ENCODE assay signal across 16 cellular contexts in the genomic region with DNA sequence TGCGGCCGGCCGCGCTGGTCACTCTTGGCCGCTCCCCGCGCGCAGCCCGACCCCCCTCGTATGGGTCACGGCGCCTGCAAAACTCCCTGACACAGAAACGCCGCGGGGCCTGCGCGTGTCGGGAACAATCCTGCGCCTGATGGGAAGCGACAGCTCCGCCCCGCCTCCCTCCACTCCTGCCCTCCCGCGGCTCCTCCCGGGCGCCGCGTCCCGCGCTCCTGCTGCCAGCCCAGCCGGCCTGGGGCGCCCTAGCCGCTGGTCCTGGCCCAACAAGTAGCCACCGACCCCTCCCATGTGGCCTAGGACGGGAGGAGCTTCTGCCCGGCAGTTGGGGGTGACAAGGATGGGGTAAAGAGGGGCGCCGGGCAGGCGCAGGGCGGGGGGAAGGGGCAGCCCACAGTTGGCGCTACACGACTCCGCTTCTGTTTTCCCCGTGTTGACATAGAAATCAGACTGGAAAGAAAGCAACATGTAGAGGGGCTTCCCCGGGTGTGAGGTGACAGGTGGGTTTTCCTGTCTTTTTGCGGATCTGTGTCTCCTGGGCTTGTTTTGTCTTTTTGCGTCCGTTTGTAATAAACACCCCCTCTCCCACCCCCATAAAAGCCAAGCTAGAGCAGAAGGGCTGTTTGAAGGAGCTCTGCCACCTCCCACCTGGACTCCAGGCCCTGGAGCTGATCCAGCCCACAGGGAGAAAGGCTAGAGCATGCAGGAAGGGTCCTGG. TPM values are rescaled to one million over a fixed set of nuclear protein-coding genes. Genes with fewer than 3 reads are reported as not detected.
DNase-seq lines count a peak whose midpoint lies in the region; ATAC-seq and TF ChIP-seq lines count a peak whose summit lies in the region.
"Had no signal": no experiment of that assay in that cellular context is flagged by ENCODE, and none has a peak within 500 bp of the region (broad histone marks: within the 10 kb centered on the region; RNA-seq: fewer than 3 reads in every experiment).

No MANE protein-coding gene starts in this region.

- H3K4me1 ChIP-seq in HCT116 (ENCODE audit: control insufficient read depth in 1 of 2, insufficient read depth in 2 of 2, low read length in 2 of 2) (peaks cover 0 to 5% of the 10 kb centered on the region in 2 experiments; a peak in 1 of 4 replicates), left lung (peaks cover 3% of the 10 kb centered on the region in 2 donors)
- H3K4me1 ChIP-seq: BLaER1 treated with 17β-estradiol and CSF1 and Interleukin-3, amounts not matched to agents 10 nM and 100 nM had no signal

- peak overlapping the region; percentile 50 for H3K4me2 ChIP-seq in HCT116 (ENCODE audit: low read length)
- H3K4me2 ChIP-seq: BLaER1 treated with 17β-estradiol and CSF1 and Interleukin-3, amounts not matched to agents 10 nM and 100 nM had no signal

- no peaks in the 10 kb centered on the region for H3K36me3 Mint-ChIP-seq in T-helper 2 cell treated with Interferon-gamma antibody and Interleukin-4, amounts not matched to agents 5 μg/mL and 100 μg/mL, for 36 hours (ENCODE audit: low read depth)

- TF ChIP-seq POLR2A in HCT116 (IDR thresholded peaks at IDR 0.05; ENCODE audit: borderline replicate concordance, extremely low read depth, insufficient read depth, insufficient read length), result no peak

- H3K36me3 ChIP-seq in HCT116 (ENCODE audit: control insufficient read depth in 1 of 2, insufficient read depth in 2 of 2, low read length in 2 of 2) (no peaks in the 10 kb centered on the region), left lung (no peaks in the 10 kb centered on the region)
- H3K36me3 ChIP-seq: BLaER1 treated with 17β-estradiol and CSF1 and Interleukin-3, amounts not matched to agents 10 nM and 100 nM had no signal

- peaks cover 3% of the 10 kb centered on the region for H3K4me1 Mint-ChIP-seq in T-helper 2 cell treated with Interferon-gamma antibody and Interleukin-4, amounts not matched to agents 5 μg/mL and 100 μg/mL, for 36 hours (ENCODE audit: low read depth)

- TF ChIP-seq CTCF in 22Rv1 (IDR thresholded peaks at IDR 0.05) (0 out of 2 replicates have a peak, but pooled peaks have one; percentile 9), HCT116 (IDR thresholded peaks at IDR 0.05 in 2 of 3, conservative IDR thresholded peaks at IDR 0.05 in 1 of 3; ENCODE audit: borderline replicate concordance in 1 of 3, insufficient read depth in 1 of 3, low read depth in 2 of 3, low read length in 2 of 3) (no peak), left lung (IDR thresholded peaks at IDR 0.05) (no peak)

- H3K4me3 ChIP-seq in HCT116 (replicated peaks in 1 of 2; ENCODE audit: low read depth in 1 of 2, low read length in 2 of 2), result peak overlapping the region in 1 of 2 experiments; percentile 19; a peak in 1 of 4 replicates
- H3K4me3 ChIP-seq in left lung, result no peak overlapping the region
- H3K4me3 ChIP-seq: BLaER1 treated with 17β-estradiol and CSF1 and Interleukin-3, amounts not matched to agents 10 nM and 100 nM had no signal

- no peak for TF ChIP-seq RAD21 in HCT116 (IDR thresholded peaks at IDR 0.05; ENCODE audit: low read depth)

- intact Hi-C loops in HCT116 (cut with micrococcal nuclease) (no loop called here), left lung (cut with DNase I) (no loop called here)

- no peak overlapping the region for H3K4me3 Mint-ChIP-seq in T-helper 2 cell treated with Interferon-gamma antibody and Interleukin-4, amounts not matched to agents 5 μg/mL and 100 μg/mL, for 36 hours
- H3K4me3 Mint-ChIP-seq: activated T-cell treated with anti-CD3 and anti-CD28 coated beads, Interleukin-2, amount 50 U/mL, for 24 hours; stimulated activated naive B cell treated with anti-CD40 and anti-IgM and Interleukin-4, amounts not matched to agents 10 μg/mL and 1 μg/mL and 100 μg/mL, for 72 hours had no signal

- H3K27ac ChIP-seq in 22Rv1, result no peak overlapping the region
- H3K27ac ChIP-seq in HCT116 (ENCODE audit: low read depth, low read length), result no peak overlapping the region; the same call in 1 of the 2 replicates
- no peak overlapping the region for H3K27ac ChIP-seq in left lung
- H3K27ac ChIP-seq: BLaER1 treated with 17β-estradiol and CSF1 and Interleukin-3, amounts not matched to agents 10 nM and 100 nM had no signal

- no peaks in the 10 kb centered on the region for H3K9me3 Mint-ChIP-seq in T-helper 2 cell treated with Interferon-gamma antibody and Interleukin-4, amounts not matched to agents 5 μg/mL and 100 μg/mL, for 36 hours
- H3K9me3 Mint-ChIP-seq: activated T-cell treated with anti-CD3 and anti-CD28 coated beads, Interleukin-2, amount 50 U/mL, for 24 hours had no signal

- POLR2A ChIA-PET in HCT116 (lab: Charles Lee), result no interaction called here

- no peak overlapping the region for H2AFZ ChIP-seq in HCT116 (ENCODE audit: low read depth, low read length, poor library complexity, severe bottlenecking)

- no peaks in the 10 kb centered on the region for H3K27me3 ChIP-seq in HCT116 (ENCODE audit: insufficient read depth, low read length)
- H3K27me3 ChIP-seq in left lung, result peaks cover 69 to 100% of the 10 kb centered on the region in 2 donors

- H3K27ac Mint-ChIP-seq in T-helper 2 cell treated with Interferon-gamma antibody and Interleukin-4, amounts not matched to agents 5 μg/mL and 100 μg/mL, for 36 hours, result no peak overlapping the region
- H3K27ac Mint-ChIP-seq: activated T-cell treated with anti-CD3 and anti-CD28 coated beads, Interleukin-2, amount 50 U/mL, for 24 hours; stimulated activated naive B cell treated with anti-CD40 and anti-IgM and Interleukin-4, amounts not matched to agents 10 μg/mL and 1 μg/mL and 100 μg/mL, for 72 hours had no signal

- RAD21 ChIA-PET in HCT116 (lab: Charles Lee; ENCODE audit: low non-redundant PET in 1 of 2, low total read pairs in 2 of 2, uncharacterized antibody in 2 of 2, unreplicated experiment in 2 of 2), result no interaction called here

- ATAC-seq in HCT116 (peak; percentile 58), left lung (peak; percentile 35), GM18858 (IDR thresholded peaks at IDR 0.05; ENCODE audit: unreplicated experiment) (no peak), GM21515 (IDR thresholded peaks at IDR 0.05; ENCODE audit: unreplicated experiment) (no peak), GM21360 (IDR thresholded peaks at IDR 0.05; ENCODE audit: unreplicated experiment) (no peak)
- ATAC-seq: stimulated activated naive B cell treated with anti-CD40 and anti-IgM and Interleukin-4, amounts not matched to agents 10 μg/mL and 1 μg/mL and 100 μg/mL, for 72 hours had no signal

- H4K20me1 ChIP-seq in HCT116 (ENCODE audit: insufficient read depth), result no peaks in the 10 kb centered on the region

- H3K9ac ChIP-seq in HCT116 (ENCODE audit: low read length), result no peak overlapping the region
- H3K9ac ChIP-seq: BLaER1 treated with 17β-estradiol and CSF1 and Interleukin-3, amounts not matched to agents 10 nM and 100 nM had no signal

- BruUV-seq in HCT116 (replicated peaks; lab: Mats Ljungman, UMichigan), result no TSS peak

- H3K9me2 ChIP-seq in HCT116 (ENCODE audit: insufficient read depth), result no peaks in the 10 kb centered on the region

- DNase-seq in HCT116 (ENCODE audit: low read depth, low spot score) (no peak), astrocyte of the hippocampus (ENCODE audit: low read depth, low spot score) (peak; percentile 11), left lung (peak in 1 of 2 donors; percentile 79)
- DNase-seq in T-helper 2 cell treated with Interferon-gamma antibody and Interleukin-4, amounts not matched to agents 5 μg/mL and 100 μg/mL, for 36 hours (ENCODE audit: low spot score), result no peak
- DNase-seq: activated T-cell treated with anti-CD3 and anti-CD28 coated beads, Interleukin-2, amount 50 U/mL, for 24 hours; Karpas-422; NK-92 treated with Interleukin-12 subunit alpha and Interleukin-12 subunit beta, amount 100 ng/mL, for 24 hours; stimulated activated naive B cell treated with anti-CD40 and anti-IgM and Interleukin-4, amounts not matched to agents 10 μg/mL and 1 μg/mL and 100 μg/mL, for 72 hours; T-helper 2 cell had no signal

- CTCF ChIA-PET in HCT116 (lab: Charles Lee), result no interaction called here

- H3K79me2 ChIP-seq in HCT116 (ENCODE audit: insufficient read depth, low read length), result no peaks in the 10 kb centered on the region

- H3K9me3 ChIP-seq in HCT116 (ENCODE audit: control insufficient read depth in 1 of 2, insufficient read depth in 1 of 2, low read depth in 1 of 2, low read length in 2 of 2) (no peaks in the 10 kb centered on the region), left lung (no peaks in the 10 kb centered on the region)

- peaks cover 78% of the 10 kb centered on the region for H3K27me3 Mint-ChIP-seq in T-helper 2 cell treated with Interferon-gamma antibody and Interleukin-4, amounts not matched to agents 5 μg/mL and 100 μg/mL, for 36 hours (ENCODE audit: low read depth)

TF ChIP-seq in HCT116, 20 proteins besides CTCF, POLR2A, EP300 and RAD21 (continues in another document):
- TF ChIP-seq FOSL1 (IDR thresholded peaks at IDR 0.05; ENCODE audit: low read depth) (no peak), EZH2 (IDR thresholded peaks at IDR 0.05) (no peak), ELF1 (IDR thresholded peaks at IDR 0.05; ENCODE audit: borderline replicate concordance, low read depth) (no peak), SIN3A (IDR thresholded peaks at IDR 0.05; ENCODE audit: low read depth) (no peak), ZFX (IDR thresholded peaks at IDR 0.05) (no peak), TCF7L2 (IDR thresholded peaks at IDR 0.05; ENCODE audit: borderline replicate concordance, extremely low read depth, insufficient read depth, insufficient read length) (no peak), ZNF274 (IDR thresholded peaks at IDR 0.05; ENCODE audit: low read depth, low read length) (no peak)

RNA-seq across cellular contexts. Expression of a gene that starts 35.1 kb away (rescaled TPM):
- total RNA-seq in HCT116 (2021; ENCODE audit: unreplicated experiment), result 5.0 TPM
- 1.5 and 2.3 TPM in 2 replicates for polyA plus RNA-seq in HCT116 (2012)
- not detected for total RNA-seq in left lung
- total RNA-seq: bronchial epithelial cell, mucosa of gallbladder had no signal

Comparison
In these comparisons a context has a peak if more than half of its experiments do, and no peak if none do; other contexts are left out.
1. ATAC-seq: peak in HCT116 (single experiment) and left lung (single experiment); none in GM18858 (single experiment), GM21515 (single experiment) and GM21360 (single experiment).